Comparison of ENCODE assay signal across 18 cellular contexts in the genomic region with DNA sequence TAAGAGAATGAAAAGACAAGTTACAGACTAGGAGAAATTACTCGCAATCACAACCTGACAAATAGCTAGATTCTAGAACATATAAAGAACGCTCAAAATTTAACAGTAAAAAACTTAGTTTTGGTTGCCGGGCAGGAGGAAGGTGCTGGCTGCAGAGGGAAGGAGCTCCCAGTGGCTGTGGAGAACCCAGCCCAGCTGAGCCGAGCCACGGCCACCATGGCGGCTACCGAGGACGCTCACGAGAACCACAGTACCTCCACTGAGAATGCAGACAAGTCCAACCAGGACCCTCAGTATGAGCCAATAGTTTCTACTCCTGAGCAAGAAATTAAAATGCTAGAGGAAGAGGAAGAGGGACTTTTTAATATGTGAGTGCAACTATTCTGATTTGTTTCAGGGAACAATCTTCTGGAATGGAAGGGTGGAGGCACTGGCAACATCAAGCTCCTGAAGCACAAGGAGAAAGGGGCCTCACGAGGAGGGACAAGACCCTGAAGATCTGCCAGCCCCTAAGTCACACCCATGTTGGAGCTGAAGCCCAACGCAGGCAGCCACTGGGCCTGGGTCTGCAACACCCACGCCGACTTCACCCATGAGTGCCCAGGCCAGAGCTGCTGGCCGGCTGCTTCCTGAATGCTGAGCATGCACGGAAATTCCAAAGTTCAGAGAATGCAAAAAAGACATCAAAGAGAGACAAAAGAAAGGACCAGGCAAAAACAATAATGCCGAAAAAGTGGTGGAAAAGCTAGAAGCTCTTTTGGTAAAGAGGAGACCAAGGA. TPM values are rescaled to one million over a fixed set of nuclear protein-coding genes. Genes with fewer than 3 reads are reported as not detected.
"Had no signal": no experiment of that assay in that cellular context is flagged by ENCODE, and none has a peak within 500 bp of the region (broad histone marks: within the 10 kb centered on the region; RNA-seq: fewer than 3 reads in every experiment).

No MANE protein-coding gene starts in this region.

- H3K36me3 ChIP-seq: colonic mucosa, neutrophil, right atrium auricular region, tibial artery, upper lobe of left lung, vagina had no signal

- H3K27ac Mint-ChIP-seq: naive thymus-derived CD8-positive, alpha-beta T cell; stimulated activated naive CD8-positive, alpha-beta T cell treated with anti-CD3 and anti-CD28 coated beads, Interleukin-15, Interleukin-2, amounts not matched to agents 100 ng/mL and 50 ng/mL, for 24 hours had no signal

- H3K27me3 ChIP-seq: colonic mucosa, foreskin keratinocyte, hepatocyte, neutrophil, right atrium auricular region, tibial artery, upper lobe of left lung, vagina had no signal

- DNase-seq: colonic mucosa; dermis blood vessel endothelial cell; erythroblast; foreskin keratinocyte; kidney glomerular epithelial cell; small intestine; stimulated activated CD4-positive, alpha-beta T cell treated with anti-CD3 and anti-CD28 coated beads, Interleukin-2, amount 100 ng/mL, for 48 hours; tibial artery; upper lobe of left lung had no signal

- H3K9me3 Mint-ChIP-seq: naive thymus-derived CD8-positive, alpha-beta T cell; stimulated activated naive CD8-positive, alpha-beta T cell treated with anti-CD3 and anti-CD28 coated beads, Interleukin-15, Interleukin-2, amounts not matched to agents 100 ng/mL and 50 ng/mL, for 24 hours had no signal

- H3K4me3 Mint-ChIP-seq: naive thymus-derived CD8-positive, alpha-beta T cell; stimulated activated naive CD8-positive, alpha-beta T cell treated with anti-CD3 and anti-CD28 coated beads, Interleukin-15, Interleukin-2, amounts not matched to agents 100 ng/mL and 50 ng/mL, for 24 hours had no signal

- H3K9me3 ChIP-seq: colonic mucosa, mucosa of descending colon, neutrophil, right atrium auricular region, tibial artery, upper lobe of left lung, vagina had no signal

- ATAC-seq: foreskin keratinocyte; mucosa of descending colon; naive thymus-derived CD8-positive, alpha-beta T cell had no signal

- H3K4me1 ChIP-seq: colonic mucosa, foreskin keratinocyte, right atrium auricular region, tibial artery, upper lobe of left lung, vagina had no signal

- H3K4me1 Mint-ChIP-seq: naive thymus-derived CD8-positive, alpha-beta T cell had no signal

- H3K4me3 ChIP-seq: colonic mucosa, hepatocyte, mucosa of descending colon, right atrium auricular region, tibial artery, upper lobe of left lung, vagina had no signal

- H3K27me3 Mint-ChIP-seq: stimulated activated naive CD8-positive, alpha-beta T cell treated with anti-CD3 and anti-CD28 coated beads, Interleukin-15, Interleukin-2, amounts not matched to agents 100 ng/mL and 50 ng/mL, for 24 hours had no signal

- H3K36me3 Mint-ChIP-seq: naive thymus-derived CD8-positive, alpha-beta T cell had no signal

- H3K27ac ChIP-seq: colonic mucosa, foreskin keratinocyte, hepatocyte, neutrophil, right atrium auricular region, tibial artery, upper lobe of left lung, vagina had no signal

RNA-seq across cellular contexts. Expression of a gene that starts 55.0 kb away (rescaled TPM):
- total RNA-seq: endothelial cell of umbilical vein had no signal
- polyA plus RNA-seq: endothelial cell of umbilical vein, neural cell had no signal
